ENCODE assay signal across 8 cellular contexts in genomic region chr12:105235747-105236476, GRCh38. TPM values are rescaled to one million over a fixed set of nuclear protein-coding genes. Genes with fewer than 3 reads are reported as not detected.
DNase-seq lines count a peak whose midpoint lies in the region; ATAC-seq, FAIRE-seq and TF ChIP-seq lines count a peak whose summit lies in the region.

APPL2 (minus strand) TSS chr12:105236174; CDS start chr12:105236012, 162 bp downstream.

- TF ChIP-seq CTCF in pancreas (IDR thresholded peaks at IDR 0.05) (peak in 3 of 4 donors; percentile 10 to 30 (median 23)), thyroid gland (IDR thresholded peaks at IDR 0.05) (peak in 3 of 6 experiments; percentile 36 to 39 (median 36))

- ATAC-seq in HG02623 (IDR thresholded peaks at IDR 0.05; ENCODE audit: unreplicated experiment) (peak; percentile 91), Right ventricle myocardium inferior (peak; percentile 96), pancreas (peak; percentile 94 to 97 (median 96))

- H3K36me3 ChIP-seq in pancreas (no peaks in the 10 kb centered on the region), thyroid gland (no peaks in the 10 kb centered on the region)

- TF ChIP-seq POLR2A in GM10847 (IDR thresholded peaks at IDR 0.05; ENCODE audit: extremely low read depth, insufficient read length) (peak; percentile 81), thyroid gland (IDR thresholded peaks at IDR 0.05) (peak; percentile 15 to 92)

- no peak for FAIRE-seq in pancreas (lab: Jason Lieb, UNC)

- H3K27me3 ChIP-seq in pancreas (no peaks in the 10 kb centered on the region), thyroid gland (no peaks in the 10 kb centered on the region)

- H3K4me1 ChIP-seq in pancreas (peaks cover 0 to 23% (median 17%) of the 10 kb centered on the region in 3 donors), thyroid gland (peaks cover 19 to 24% of the 10 kb centered on the region in 2 donors)

- DNase-seq in NCI-H128 (lab: John Stamatoyannopoulos, UW; ENCODE audit: unreplicated experiment) (peak; percentile 62), SW 1271 (lab: John Stamatoyannopoulos, UW) (peak; percentile 52 to 77), Right ventricle myocardium inferior (ENCODE audit: missing footprints) (peak; percentile 96), pancreas (peak; percentile 89 to 95 (median 91)), thyroid gland (peak; percentile 90 to 94)
- DNase-seq in activated naive CD8-positive, alpha-beta T cell treated with anti-CD3 and anti-CD28 coated beads, Interleukin-2, amount 50 U/mL, for 16 hours (ENCODE audit: low read depth, low spot score): peak; percentile 64

- intact Hi-C loops in Right ventricle myocardium inferior (cut with DNase I): loop anchor here (2.0 to 10.0 kb wide), 2 partner anchors 17 to 1101 kb away; partner anchors contain the start of gene NFYB
- intact Hi-C loops in pancreas (cut with DNase I): no loop called here
- intact Hi-C loops in thyroid gland (cut with DNase I): no loop called here

- H3K4me3 ChIP-seq in pancreas (peak within 1 kb of the TSS; percentile 80 to 91 (median 82)), thyroid gland (replicated peaks in 1 of 3) (peak within 1 kb of the TSS; percentile 43 to 93 (median 85))

- H3K27ac ChIP-seq in pancreas: peak within 1 kb of the TSS; percentile 82 to 95 (median 90)
- H3K27ac ChIP-seq in thyroid gland: peak within 1 kb of the TSS; percentile 91 to 93 (median 93)

- WGBS in pancreas, 2 donors: 0 to 1% methylated on average over 42 to 77 of the region's 77 CpGs
- WGBS in thyroid gland, 2 donors: 0% methylated on average over 16 to 23 of the region's 77 CpGs

- H3K9me3 ChIP-seq in pancreas (no peaks in the 10 kb centered on the region), thyroid gland (no peaks in the 10 kb centered on the region)

RNA-seq across cellular contexts. Expression of gene APPL2, which starts in this region (rescaled TPM):
- total RNA-seq in Right ventricle myocardium inferior: 20.9 TPM
- 10 to 100 TPM; 14.6 to 26.9 (median 19.0) TPM for total RNA-seq in pancreas
- polyA plus RNA-seq in pancreas: 10 to 100 TPM in 1 of 2 donors, 1 to 10 TPM in 1; 9.7 to 33.4 TPM
- 10 to 100 TPM; 28.6 to 30.6 (median 30.3) TPM for total RNA-seq in thyroid gland

Comparison
In these comparisons a context has a peak if more than half of its experiments do, and no peak if none do; other contexts are left out.
1. Peak in every context shown above with its lines: DNase-seq, ATAC-seq, H3K4me3 ChIP-seq and H3K27ac ChIP-seq.